Comparison of ENCODE assay signal across 7 cellular contexts in the genomic region with DNA sequence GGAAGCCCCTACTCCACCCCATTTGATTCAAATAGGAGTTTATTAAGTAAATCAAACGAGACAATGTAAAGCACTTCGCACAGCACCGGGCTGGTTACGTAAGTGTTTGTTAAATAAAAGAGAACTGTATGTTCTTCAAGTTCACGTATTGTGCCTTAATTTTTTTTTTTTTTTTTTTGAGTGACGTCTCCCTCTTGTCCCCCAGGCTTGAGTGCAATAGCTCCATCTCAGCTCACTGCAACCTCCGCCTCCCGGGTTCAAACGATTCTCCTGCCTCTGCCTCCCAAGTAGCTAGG. TPM values are rescaled to one million over a fixed set of nuclear protein-coding genes. Genes with fewer than 3 reads are reported as not detected.
DNase-seq lines count a peak whose midpoint lies in the region; TF ChIP-seq lines count a peak whose summit lies in the region.

No MANE protein-coding gene starts in this region.

- peak overlapping the region; percentile 91 for H3K9ac ChIP-seq in HUES64 (ENCODE audit: low read depth, low read length)
- H3K9ac ChIP-seq in subcutaneous abdominal adipose tissue (ENCODE audit: low read length in 5 of 5): peak overlapping the region in 1 of 5 donors; percentile 84

- WGBS in HUES64: 53% methylated on average over 9 of the region's 9 CpGs

- peaks cover 15% of the 10 kb centered on the region for H3K27me3 ChIP-seq in HUES64 (ENCODE audit: insufficient read depth, low read length)
- no peaks in the 10 kb centered on the region for H3K27me3 ChIP-seq in ascending aorta
- no peaks in the 10 kb centered on the region for H3K27me3 ChIP-seq in layer of hippocampus (ENCODE audit: control insufficient read depth, insufficient read depth, low read length)
- no peaks in the 10 kb centered on the region for H3K27me3 ChIP-seq in subcutaneous abdominal adipose tissue (ENCODE audit: control insufficient read depth in 5 of 5, insufficient read depth in 4 of 5, low read length in 5 of 5)

- intact Hi-C loops in ascending aorta (cut with DNase I): loop anchor here (2.0 to 10.0 kb wide), 7 partner anchors 58 to 644 kb away; partner anchors contain the start of gene RNF13

- peak overlapping the region; percentile 97 for H3K27ac ChIP-seq in HUES64 (ENCODE audit: low read depth, low read length)
- H3K27ac ChIP-seq in ascending aorta: peak overlapping the region; percentile 94 to 95
- peak overlapping the region; percentile 94 for H3K27ac ChIP-seq in layer of hippocampus (ENCODE audit: low read depth, low read length)
- peak overlapping the region; percentile 99 for H3K27ac ChIP-seq in subcutaneous abdominal adipose tissue (ENCODE audit: low read depth, low read length)

- H3K4me1 ChIP-seq in HUES64 (ENCODE audit: insufficient read depth, low read length) (peaks cover 53% of the 10 kb centered on the region), ascending aorta (peaks cover 3 to 16% of the 10 kb centered on the region in 2 donors), subcutaneous abdominal adipose tissue (ENCODE audit: control insufficient read depth in 5 of 5, insufficient read depth in 5 of 5, low read length in 5 of 5) (peaks cover 1 to 43% (median 35%) of the 10 kb centered on the region in 5 donors)

- no peak for DNase-seq in ascending aorta (ENCODE audit: low spot score in 2 of 2)
- DNase-seq in NCI-H1436 (lab: John Stamatoyannopoulos, UW): no peak
- DNase-seq in stimulated activated CD4-positive, alpha-beta T cell treated with anti-CD3 and anti-CD28 coated beads, Interleukin-4, amount 100 ng/mL, for 1 hour: no peak
- DNase-seq in effector CD4-positive, alpha-beta T cell: no peak

- no peaks in the 10 kb centered on the region for H3K9me3 ChIP-seq in HUES64 (ENCODE audit: insufficient read depth, low read depth, low read length)
- no peaks in the 10 kb centered on the region for H3K9me3 ChIP-seq in ascending aorta
- no peaks in the 10 kb centered on the region for H3K9me3 ChIP-seq in subcutaneous abdominal adipose tissue (ENCODE audit: control insufficient read depth in 5 of 5, low read length in 5 of 5)

- H3K36me3 ChIP-seq in HUES64 (ENCODE audit: insufficient read depth, low read length): peaks cover 8% of the 10 kb centered on the region
- H3K36me3 ChIP-seq in ascending aorta: no peaks in the 10 kb centered on the region
- H3K36me3 ChIP-seq in subcutaneous abdominal adipose tissue (ENCODE audit: control insufficient read depth in 5 of 5, insufficient read depth in 5 of 5, low read length in 5 of 5): no peaks in the 10 kb centered on the region

- no peak for TF ChIP-seq CTCF in ascending aorta (IDR thresholded peaks at IDR 0.05)

- H3K4me3 ChIP-seq in HUES64 (ENCODE audit: low read length): peak overlapping the region; percentile 65
- H3K4me3 ChIP-seq in ascending aorta: peak overlapping the region; percentile 81 to 83
- H3K4me3 ChIP-seq in subcutaneous abdominal adipose tissue (ENCODE audit: low read depth in 1 of 5, low read length in 5 of 5): peak overlapping the region in 4 of 5 donors; percentile 89 to 92 (median 90)

RNA-seq across cellular contexts. Expression of gene WWTR1, which starts 1.3 kb away (rescaled TPM):
- 17.2 TPM for polyA plus RNA-seq in HUES64 (2013, experiment 1 of 2)
- 17.4 TPM for polyA plus RNA-seq in HUES64 (2013, experiment 2 of 2)
- total RNA-seq in ascending aorta: 282 TPM
